In the genomic region with DNA sequence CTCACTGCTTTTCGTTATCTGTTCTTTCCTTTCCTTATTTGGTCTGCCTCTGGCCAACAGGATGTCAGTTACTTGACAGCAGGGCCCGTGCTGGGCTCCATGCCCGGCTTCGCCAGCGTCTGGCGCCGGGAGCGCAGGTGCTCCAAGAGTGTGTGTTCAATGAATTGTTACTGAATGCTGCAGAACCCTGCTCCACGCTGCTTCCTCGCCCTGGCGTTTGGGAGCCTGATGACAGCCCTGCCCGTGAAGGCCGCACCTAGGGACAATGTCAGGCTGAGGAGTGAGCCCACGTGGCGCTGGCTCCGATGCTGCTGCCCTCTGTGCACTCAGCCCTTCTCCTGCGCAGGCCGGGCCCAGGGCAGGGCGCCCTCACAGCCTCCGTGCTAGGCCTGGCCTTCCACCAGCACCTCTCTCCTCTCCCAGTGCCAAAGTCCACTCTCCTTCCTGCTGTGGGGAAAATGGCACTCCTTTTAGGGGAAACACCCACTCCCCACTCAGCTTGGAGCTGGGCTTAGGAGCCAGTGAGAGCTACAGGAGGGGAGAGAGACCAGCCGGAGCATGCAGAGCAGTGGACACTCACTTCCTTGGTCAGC, we compare ENCODE assay signal across 9 cellular contexts. TPM values are rescaled to one million over a fixed set of nuclear protein-coding genes. Genes with fewer than 3 reads are reported as not detected.
DNase-seq lines count a peak whose midpoint lies in the region; TF ChIP-seq lines count a peak whose summit lies in the region.
"Had no signal": no experiment of that assay in that cellular context is flagged by ENCODE, and none has a peak within 500 bp of the region (broad histone marks: within the 10 kb centered on the region; RNA-seq: fewer than 3 reads in every experiment).

No MANE protein-coding gene starts in this region.

- no peak for DNase-seq in Caco-2
- peak; percentile 58 for DNase-seq in NCI-H2107 (lab: John Stamatoyannopoulos, UW)
- peak; percentile 82 for DNase-seq in colonic mucosa
- DNase-seq in mesendoderm, result no peak
- DNase-seq in GM10248 (ENCODE audit: extremely low spot score), result no peak
- DNase-seq in immature natural killer cell, result no peak
- no peak for DNase-seq in 8988T
- DNase-seq in T-helper 2 cell treated with Interferon-gamma antibody and Interleukin-4, amounts not matched to agents 5 μg/mL and 100 μg/mL, for 36 hours (ENCODE audit: low spot score), result no peak
- DNase-seq: activated effector memory CD4-positive, alpha-beta T cell treated with Interleukin-2 at 50 U/mL for 16 hours had no signal

- H3K4ac ChIP-seq in mesendoderm (ENCODE audit: low read depth, low read length), result no peak overlapping the region

- H4K5ac ChIP-seq in mesendoderm (ENCODE audit: low read length), result no peak overlapping the region

- H3K27me3 ChIP-seq in Caco-2 (replicated peaks; ENCODE audit: control insufficient read depth, insufficient read depth, low read length) (no peaks in the 10 kb centered on the region), colonic mucosa (no peaks in the 10 kb centered on the region), mesendoderm (ENCODE audit: insufficient read depth, low read length, poor library complexity) (no peaks in the 10 kb centered on the region)

- H3K4me3 Mint-ChIP-seq in Caco-2 (ENCODE audit: unreplicated experiment) (no peak overlapping the region), immature natural killer cell (no peak overlapping the region)
- H3K4me3 Mint-ChIP-seq in T-helper 2 cell treated with Interferon-gamma antibody and Interleukin-4, amounts not matched to agents 5 μg/mL and 100 μg/mL, for 36 hours, result no peak overlapping the region

- TF ChIP-seq CTCF in Caco-2 (IDR thresholded peaks at IDR 0.05; ENCODE audit: insufficient read depth in 1 of 2, low read depth in 1 of 2, low read length in 1 of 2, severe bottlenecking in 1 of 2, unreplicated experiment in 1 of 2) (no peak), colonic mucosa (IDR thresholded peaks at IDR 0.05) (no peak), GM10248 (IDR thresholded peaks at IDR 0.05; ENCODE audit: control extremely low read depth, extremely low read depth, low read depth, missing control alignments) (no peak)

- H2BK120ac ChIP-seq in mesendoderm (ENCODE audit: low read depth, low read length), result no peak overlapping the region

- peak overlapping the region; percentile 52 to 57 for H3K9ac ChIP-seq in colonic mucosa (ENCODE audit: low read depth in 2 of 2, low read length in 2 of 2)
- peak overlapping the region; percentile 36 for H3K9ac ChIP-seq in mesendoderm (ENCODE audit: low read length)

- POLR2A ChIA-PET in Caco-2 (lab: Charles Lee), result no interaction called here
- POLR2A ChIA-PET in GM10248 (lab: Yijun Ruan, JAX), result no interaction called here

- no peak overlapping the region for H4K8ac ChIP-seq in mesendoderm (ENCODE audit: low read depth, low read length)

- no peak overlapping the region for H2AK5ac ChIP-seq in mesendoderm (ENCODE audit: low read length)

- no peak overlapping the region for H3K18ac ChIP-seq in mesendoderm (ENCODE audit: low read length)

- H3K23ac ChIP-seq in mesendoderm (ENCODE audit: low read length), result no peak overlapping the region

- intact Hi-C loops in Caco-2 (cut with micrococcal nuclease; ENCODE audit: unreplicated experiment), result no loop called here
- intact Hi-C loops in colonic mucosa (cut with DNase I), result no loop called here

- peak overlapping the region; percentile 70 for H3K56ac ChIP-seq in mesendoderm (ENCODE audit: low read length)

- H3K79me1 ChIP-seq in mesendoderm (ENCODE audit: low read length), result no peaks in the 10 kb centered on the region

- no peak overlapping the region for H2BK15ac ChIP-seq in mesendoderm (replicated peaks; ENCODE audit: low read depth)

- no peaks in the 10 kb centered on the region for H3K9me3 ChIP-seq in Caco-2
- no peaks in the 10 kb centered on the region for H3K9me3 ChIP-seq in colonic mucosa

- H3K4me1 Mint-ChIP-seq in Caco-2 (ENCODE audit: low read depth, unreplicated experiment), result peaks cover 20% of the 10 kb centered on the region
- no peaks in the 10 kb centered on the region for H3K4me1 Mint-ChIP-seq in immature natural killer cell
- H3K4me1 Mint-ChIP-seq in T-helper 2 cell treated with Interferon-gamma antibody and Interleukin-4, amounts not matched to agents 5 μg/mL and 100 μg/mL, for 36 hours (ENCODE audit: low read depth), result peaks cover 4% of the 10 kb centered on the region

- no peak overlapping the region for H2BK5ac ChIP-seq in mesendoderm (ENCODE audit: low read length)

- H3K27me3 Mint-ChIP-seq in Caco-2 (ENCODE audit: insufficient read depth, unreplicated experiment), result no peaks in the 10 kb centered on the region
- peaks cover 0 to 3% (median 1%) of the 10 kb centered on the region in 3 donors for H3K27me3 Mint-ChIP-seq in immature natural killer cell (ENCODE audit: low read depth in 3 of 3)
- H3K27me3 Mint-ChIP-seq in T-helper 2 cell treated with Interferon-gamma antibody and Interleukin-4, amounts not matched to agents 5 μg/mL and 100 μg/mL, for 36 hours (ENCODE audit: low read depth), result peaks cover 1% of the 10 kb centered on the region

- no peak overlapping the region for H3K4me3 ChIP-seq in Caco-2 (ENCODE audit: low read depth, low read length)
- no peak overlapping the region for H3K4me3 ChIP-seq in colonic mucosa
- no peak overlapping the region for H3K4me3 ChIP-seq in mesendoderm (ENCODE audit: low read length)

- no peaks in the 10 kb centered on the region for H3K36me3 ChIP-seq in Caco-2 (ENCODE audit: control insufficient read depth, insufficient read depth, low read length)
- H3K36me3 ChIP-seq in colonic mucosa, result no peaks in the 10 kb centered on the region
- H3K36me3 ChIP-seq in mesendoderm (ENCODE audit: control insufficient read depth, insufficient read depth, low read length), result no peaks in the 10 kb centered on the region

- CTCF ChIA-PET in Caco-2 (lab: Charles Lee) (no interaction called here), GM10248 (lab: Yijun Ruan, JAX) (interaction anchor here (6.8 kb wide), 1 partner anchor 9 kb away, joined by 38 read pairs; no protein-coding TSS in a partner anchor)

- no peaks in the 10 kb centered on the region for H3K79me2 ChIP-seq in mesendoderm (ENCODE audit: control insufficient read depth, insufficient read depth, low read length)

- peak overlapping the region; percentile 1 for H3K27ac Mint-ChIP-seq in Caco-2 (ENCODE audit: unreplicated experiment)
- no peak overlapping the region for H3K27ac Mint-ChIP-seq in immature natural killer cell
- H3K27ac Mint-ChIP-seq in T-helper 2 cell treated with Interferon-gamma antibody and Interleukin-4, amounts not matched to agents 5 μg/mL and 100 μg/mL, for 36 hours, result no peak overlapping the region

- BruUV-seq in Caco-2 (replicated peaks; lab: Mats Ljungman, UMichigan), result no TSS peak

- H3K4me2 ChIP-seq in mesendoderm (ENCODE audit: low read length), result no peak overlapping the region

- H3K4me1 ChIP-seq in Caco-2 (peaks cover 10% of the 10 kb centered on the region), colonic mucosa (peaks cover 20% of the 10 kb centered on the region), mesendoderm (ENCODE audit: control insufficient read depth, low read depth, low read length) (peaks cover 7% of the 10 kb centered on the region)

- WGBS in mesendoderm (ENCODE audit: extremely low coverage, insufficient coverage, low lambda C conversion rate), result no CpG with 5 or more reads among the region's 21 CpGs

- H3K36me3 Mint-ChIP-seq in Caco-2 (ENCODE audit: insufficient read depth, unreplicated experiment), result no peaks in the 10 kb centered on the region
- H3K36me3 Mint-ChIP-seq in immature natural killer cell, result no peaks in the 10 kb centered on the region
- H3K36me3 Mint-ChIP-seq in T-helper 2 cell treated with Interferon-gamma antibody and Interleukin-4, amounts not matched to agents 5 μg/mL and 100 μg/mL, for 36 hours (ENCODE audit: low read depth), result no peaks in the 10 kb centered on the region

- peak overlapping the region; percentile 51 for H3K27ac ChIP-seq in colonic mucosa
- no peak overlapping the region for H3K27ac ChIP-seq in mesendoderm (ENCODE audit: low read depth, low read length)

- H3K9me3 Mint-ChIP-seq in Caco-2 (ENCODE audit: unreplicated experiment) (no peaks in the 10 kb centered on the region), immature natural killer cell (no peaks in the 10 kb centered on the region)
- no peaks in the 10 kb centered on the region for H3K9me3 Mint-ChIP-seq in T-helper 2 cell treated with Interferon-gamma antibody and Interleukin-4, amounts not matched to agents 5 μg/mL and 100 μg/mL, for 36 hours

RNA-seq across cellular contexts. Expression of a gene that starts 51.4 kb away (rescaled TPM):
- total RNA-seq in Caco-2 (2022) (38.5 and 41.7 TPM in 2 replicates), colonic mucosa (10 to 100 TPM; 46.6 to 61.6 TPM)
- 29.2 TPM for polyA plus RNA-seq in mesendoderm (2013, experiment 1 of 2)
- 28.6 TPM for polyA plus RNA-seq in mesendoderm (2013, experiment 2 of 2)
- 10 to 100 TPM in 2 of 3 donors, 1 to 10 TPM in 1; 4.8 to 23.2 (median 11.2) TPM for polyA plus RNA-seq in immature natural killer cell

Comparison
In these comparisons a context has a peak if more than half of its experiments do, and no peak if none do; other contexts are left out.
1. DNase-seq: peak in NCI-H2107 (single experiment) and colonic mucosa (single experiment); none in Caco-2 (0 of 2), mesendoderm (single experiment), GM10248 (single experiment), immature natural killer cell (0 of 3), 8988T (single experiment) and T-helper 2 cell treated with Interferon-gamma antibody and Interleukin-4, amounts not matched to agents 5 μg/mL and 100 μg/mL, for 36 hours (single experiment).